Comparison of ENCODE assay signal across 19 cellular contexts in the genomic region with DNA sequence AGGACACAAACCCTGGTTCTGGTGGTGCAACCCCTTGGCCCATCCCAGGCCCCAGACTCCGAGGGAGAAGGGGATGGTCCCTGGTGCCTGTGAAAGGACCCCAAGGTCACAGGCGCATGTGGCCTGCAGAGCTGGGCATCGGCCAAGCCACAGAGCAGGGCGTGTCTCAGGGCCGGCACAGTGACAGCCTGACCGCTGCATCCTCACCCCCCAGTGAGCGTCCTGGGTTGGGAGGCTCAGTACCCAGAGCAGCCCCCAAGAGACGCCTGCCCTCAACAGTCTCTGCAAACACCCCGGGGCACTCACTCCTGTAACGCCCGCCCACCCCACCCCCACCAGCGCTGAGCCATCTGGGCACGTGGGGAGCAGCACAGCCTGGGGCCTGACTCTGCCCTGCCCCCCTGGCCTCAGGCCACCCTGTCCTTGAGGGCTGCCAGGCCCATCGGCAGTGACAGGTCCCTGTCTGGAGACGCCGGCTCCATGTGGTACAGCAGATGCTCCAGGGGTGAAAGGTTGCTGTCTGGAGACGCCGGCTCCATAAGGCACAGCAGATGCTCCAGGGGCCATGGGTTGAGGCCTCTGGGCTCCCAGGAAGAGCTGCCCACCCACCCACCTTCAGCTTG. TPM values are rescaled to one million over a fixed set of nuclear protein-coding genes. Genes with fewer than 3 reads are reported as not detected.
"Had no signal": no experiment of that assay in that cellular context is flagged by ENCODE, and none has a peak within 500 bp of the region (broad histone marks: within the 10 kb centered on the region; RNA-seq: fewer than 3 reads in every experiment).

No MANE protein-coding gene starts in this region.

- DNase-seq: activated CD4-positive, CD25-positive, alpha-beta regulatory T cell treated with anti-CD3 and anti-CD28 coated beads, Interleukin-2, amount 50 U/mL, for 72 hours; activated CD8-positive, alpha-beta memory T cell treated with anti-CD3 and anti-CD28 coated beads for 24 hours; activated gamma-delta T cell treated with Interleukin-2 at 50 U/mL for 16 hours; dermis blood vessel endothelial cell; effector memory CD4-positive, alpha-beta T cell; heart right ventricle; immature natural killer cell; stimulated activated CD4-positive, alpha-beta T cell treated with anti-CD3 and anti-CD28 coated beads, Interleukin-2, amount 100 ng/mL, for 24 hours; stimulated activated naive CD4-positive, alpha-beta T cell treated with Interleukin-2 at 50 U/mL for 16 hours; tibial artery; uterus had no signal

- H3K9me3 Mint-ChIP-seq: activated naive CD4-positive, alpha-beta T cell treated with anti-CD3 and anti-CD28 coated beads, Interleukin-2, amount 50 U/mL, for 72 hours; immature natural killer cell; natural killer cell treated with Interleukin-12 subunit alpha and Interleukin-12 subunit beta and Interleukin-15 and Interleukin-18, amount 100 ng/mL, for 72 hours had no signal

- ATAC-seq: activated naive CD4-positive, alpha-beta T cell treated with anti-CD3 and anti-CD28 coated beads, Interleukin-2, amount 50 U/mL, for 72 hours; gastroesophageal sphincter had no signal

- H3K27ac Mint-ChIP-seq: T-helper 1 cell treated with Interleukin-12 subunit alpha and Interleukin-12 subunit beta and Interleukin-4 antibody, amounts not matched to agents 30 μg/mL and 1 μg/mL, for 36 hours had no signal

- H3K4me3 Mint-ChIP-seq: immature natural killer cell; natural killer cell treated with Interleukin-12 subunit alpha and Interleukin-12 subunit beta and Interleukin-15 and Interleukin-18, amount 100 ng/mL, for 72 hours; T-helper 1 cell treated with Interleukin-12 subunit alpha and Interleukin-12 subunit beta and Interleukin-4 antibody, amounts not matched to agents 30 μg/mL and 1 μg/mL, for 36 hours had no signal

- FAIRE-seq: bronchial epithelial cell, endothelial cell of umbilical vein had no signal

- H3K36me3 ChIP-seq: uterus had no signal

- H3K4me3 ChIP-seq: esophagus muscularis mucosa, gastroesophageal sphincter, heart right ventricle, lung, tibial artery, uterus had no signal

- H3K4me1 ChIP-seq: heart right ventricle, tibial artery had no signal

- H3K9me3 ChIP-seq: esophagus muscularis mucosa, gastroesophageal sphincter, heart right ventricle, tibial artery, uterus had no signal

- H3K36me3 Mint-ChIP-seq: natural killer cell treated with Interleukin-12 subunit alpha and Interleukin-12 subunit beta and Interleukin-15 and Interleukin-18, amount 100 ng/mL, for 72 hours had no signal

- H3K27me3 Mint-ChIP-seq: natural killer cell treated with Interleukin-12 subunit alpha and Interleukin-12 subunit beta and Interleukin-15 and Interleukin-18, amount 100 ng/mL, for 72 hours had no signal

- H3K27ac ChIP-seq: esophagus muscularis mucosa, gastroesophageal sphincter, heart right ventricle, tibial artery, uterus had no signal

- H3K27me3 ChIP-seq: esophagus muscularis mucosa, gastroesophageal sphincter, heart right ventricle, tibial artery, uterus had no signal

RNA-seq across cellular contexts. Expression of a gene that starts 24.5 kb away (rescaled TPM):
- total RNA-seq: bronchial epithelial cell; natural killer cell treated with Interleukin-12 subunit alpha and Interleukin-12 subunit beta and Interleukin-15 and Interleukin-18, amount 100 ng/mL, for 72 hours had no signal
- polyA plus RNA-seq: immature natural killer cell had no signal
